Comparison of ENCODE assay signal across 14 cellular contexts in the genomic region with DNA sequence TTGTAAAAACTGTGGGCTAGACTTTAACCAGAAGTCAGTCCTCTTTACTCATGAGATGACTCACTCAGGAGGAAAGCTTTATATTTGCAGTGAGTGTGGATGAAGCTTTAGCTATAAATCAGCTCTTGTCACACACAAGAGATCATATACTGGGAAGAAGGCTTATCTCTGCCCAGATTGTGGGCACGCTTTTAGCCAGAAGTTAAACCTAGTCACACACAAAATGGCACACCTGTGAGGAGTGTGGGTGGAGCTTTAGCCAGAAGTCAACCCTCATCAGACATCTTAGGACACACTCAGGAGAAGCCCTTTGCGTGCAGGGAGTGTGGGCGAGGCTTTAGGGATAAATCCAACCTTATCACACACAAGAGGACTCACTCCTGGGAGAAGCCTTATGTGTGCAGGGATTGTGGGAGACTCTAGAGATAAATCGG.
DNase-seq lines count a peak whose midpoint lies in the region; ATAC-seq, FAIRE-seq and TF ChIP-seq lines count a peak whose summit lies in the region.
"Had no signal": no experiment of that assay in that cellular context is flagged by ENCODE, and none has a peak within 500 bp of the region (broad histone marks: within the 10 kb centered on the region; RNA-seq: fewer than 3 reads in every experiment).

No MANE protein-coding gene starts in this region.

- H3K9me3 ChIP-seq in esophagus squamous epithelium: no peaks in the 10 kb centered on the region
- H3K9me3 ChIP-seq: right atrium auricular region had no signal

- no peak overlapping the region for H3K27ac ChIP-seq in esophagus squamous epithelium
- H3K27ac ChIP-seq: right atrium auricular region had no signal

- in situ Hi-C loops in astrocyte of the spinal cord (cut with HindIII; ENCODE audit: low sequenced_read_pairs): no loop called here

- H3K4me3 ChIP-seq in astrocyte of the spinal cord (ENCODE audit: low read depth, low read length) (no peak overlapping the region), esophagus squamous epithelium (no peak overlapping the region)
- H3K4me3 ChIP-seq: right atrium auricular region had no signal

- no peak for ATAC-seq in HG02623 (IDR thresholded peaks at IDR 0.05; ENCODE audit: unreplicated experiment)

- no peaks in the 10 kb centered on the region for H3K27me3 ChIP-seq in esophagus squamous epithelium
- H3K27me3 ChIP-seq: right atrium auricular region had no signal

- TF ChIP-seq CTCF in astrocyte of the spinal cord (IDR thresholded peaks at IDR 0.05; ENCODE audit: low read depth, low read length) (no peak), esophagus squamous epithelium (IDR thresholded peaks at IDR 0.05) (no peak)

- intact Hi-C loops in esophagus squamous epithelium (cut with DNase I) (no loop called here), posterior cingulate gyrus (cut with DNase I) (no loop called here)

- H3K36me3 ChIP-seq in esophagus squamous epithelium: no peaks in the 10 kb centered on the region
- H3K36me3 ChIP-seq: right atrium auricular region had no signal

- TF ChIP-seq POLR2A in esophagus squamous epithelium (IDR thresholded peaks at IDR 0.05): no peak

- H3K4me1 ChIP-seq in esophagus squamous epithelium: no peaks in the 10 kb centered on the region
- H3K4me1 ChIP-seq: right atrium auricular region had no signal

- no peak for FAIRE-seq in HTR-8/SVneo (lab: Jason Lieb, UNC)
- FAIRE-seq: endometrium had no signal

- DNase-seq in AG08396 (ENCODE audit: low spot score) (peak; percentile 13), HTR-8/SVneo (ENCODE audit: insufficient read length, low spot score) (peak; percentile 54), astrocyte of the spinal cord (ENCODE audit: low read depth, low spot score) (peak; percentile 72), kidney tubule cell (ENCODE audit: low spot score) (peak; percentile 27), esophagus squamous epithelium (lab: John Stamatoyannopoulos, UW) (no peak), globus pallidus (ENCODE audit: low spot score) (no peak), posterior cingulate gyrus (no peak)
- DNase-seq: ACHN, activated T-cell treated with anti-CD3 and anti-CD28 coated beads for 4 hours, amygdala, NCI-H510A treated with DMSO at 0.1 percent for 48 hours had no signal

- WGBS in esophagus squamous epithelium, 2 donors: 43 to 62% methylated on average over 3 to 4 of the region's 4 CpGs

Comparison
In these comparisons a context has a peak if more than half of its experiments do, and no peak if none do; other contexts are left out.
1. DNase-seq: peak in AG08396 (single experiment), HTR-8/SVneo (single experiment), astrocyte of the spinal cord (single experiment) and kidney tubule cell (single experiment); none in esophagus squamous epithelium (single experiment), globus pallidus (single experiment) and posterior cingulate gyrus (0 of 10).